Comparison of ENCODE assay signal across 9 cellular contexts in the genomic region with DNA sequence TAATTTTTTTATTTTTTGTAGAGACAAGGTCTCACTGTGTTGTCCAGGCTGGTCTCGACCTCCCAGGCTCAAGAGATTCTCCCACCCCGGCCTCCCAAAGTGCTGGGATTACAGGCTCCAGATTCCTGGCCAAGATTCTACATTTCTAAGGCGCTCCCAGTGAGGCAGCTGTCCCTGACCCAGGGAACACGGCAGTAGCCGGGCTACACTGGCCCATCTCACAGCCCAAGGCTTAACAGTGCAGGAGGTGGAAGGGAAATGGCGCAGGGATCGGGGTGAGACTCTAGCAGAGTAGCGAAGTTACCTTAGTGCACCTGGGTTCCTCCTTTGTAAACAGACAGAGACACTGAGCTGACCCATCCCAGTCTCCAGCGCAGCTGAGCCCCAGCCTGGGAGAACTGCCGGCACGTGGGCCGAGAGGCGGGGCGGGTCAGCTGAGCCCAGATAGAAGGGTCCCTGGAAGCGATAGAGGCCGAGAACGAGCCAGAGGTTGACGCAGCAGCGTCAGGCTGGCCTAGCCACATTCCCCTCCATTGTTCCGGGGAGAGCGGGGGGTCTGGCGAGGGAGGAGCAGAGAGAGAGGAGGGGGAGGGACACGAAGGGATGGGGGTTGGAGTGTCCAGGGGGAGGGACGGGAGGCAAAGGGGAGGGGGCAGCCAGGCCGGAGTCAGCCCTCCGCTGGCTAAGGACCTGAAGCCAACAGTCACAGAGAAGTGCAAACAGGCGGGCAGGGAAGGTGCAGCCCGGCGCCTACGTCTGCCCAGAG. TPM values are rescaled to one million over a fixed set of nuclear protein-coding genes. Genes with fewer than 3 reads are reported as not detected.
DNase-seq lines count a peak whose midpoint lies in the region; ATAC-seq and TF ChIP-seq lines count a peak whose summit lies in the region.
"Had no signal": no experiment of that assay in that cellular context is flagged by ENCODE, and none has a peak within 500 bp of the region (broad histone marks: within the 10 kb centered on the region; RNA-seq: fewer than 3 reads in every experiment).

No MANE protein-coding gene starts in this region.

- H3K18ac ChIP-seq in trophoblast cell (ENCODE audit: low read length), result peak overlapping the region; percentile 5

- WGBS in trophoblast cell (ENCODE audit: extremely low coverage, insufficient coverage, insufficient read length), result no CpG with 5 or more reads among the region's 30 CpGs

- peaks cover 33% of the 10 kb centered on the region for H3K4me1 ChIP-seq in ES-I3 (ENCODE audit: insufficient read depth, low read length)
- H3K4me1 ChIP-seq in trophoblast cell (ENCODE audit: control insufficient read depth in 1 of 2, insufficient read depth in 2 of 2, low read length in 2 of 2), result peaks cover 38 to 46% of the 10 kb centered on the region in 2 experiments

- peak overlapping the region; percentile 6 for H4K12ac ChIP-seq in trophoblast cell (ENCODE audit: low read depth, low read length)

- ATAC-seq in Right ventricle myocardium superior (ENCODE audit: poor library complexity), result peak; percentile 9
- ATAC-seq in HG02678 (IDR thresholded peaks at IDR 0.05; ENCODE audit: unreplicated experiment), result no peak
- no peak for ATAC-seq in HG02981 (IDR thresholded peaks at IDR 0.05; ENCODE audit: unreplicated experiment)
- ATAC-seq in HG03025 (IDR thresholded peaks at IDR 0.05; ENCODE audit: low FRiP score, unreplicated experiment), result no peak

- DNase-seq in Right ventricle myocardium superior (peak; percentile 76), trophoblast cell (no peak), DMS114 treated with DMSO at 0.1 percent for 48 hours (lab: John Stamatoyannopoulos, UW; ENCODE audit: unreplicated experiment) (no peak)

- no peak overlapping the region for H2AK5ac ChIP-seq in trophoblast cell (ENCODE audit: low read length)

- no peak for TF ChIP-seq CTCF in WI38 (IDR thresholded peaks at IDR 0.05; ENCODE audit: low read depth, low read length)

- H3K9me3 ChIP-seq in ES-I3 (ENCODE audit: control insufficient read depth, insufficient read depth, low read length) (no peaks in the 10 kb centered on the region), trophoblast cell (ENCODE audit: insufficient read depth, low read depth, low read length) (no peaks in the 10 kb centered on the region)

- H2BK5ac ChIP-seq in trophoblast cell (ENCODE audit: low read depth, low read length, poor library complexity), result peak overlapping the region; percentile 77

- no peak overlapping the region for H4K8ac ChIP-seq in trophoblast cell (ENCODE audit: low read depth, low read length)

- peaks cover 49% of the 10 kb centered on the region for H3K79me2 ChIP-seq in trophoblast cell (ENCODE audit: control insufficient read depth, insufficient read depth, low read length, poor library complexity)

- H3K4ac ChIP-seq in trophoblast cell (ENCODE audit: low read depth, low read length), result peak overlapping the region; percentile 93

- no peak overlapping the region for H4K91ac ChIP-seq in trophoblast cell (ENCODE audit: low read depth, low read length)

- no peak overlapping the region for H3K23ac ChIP-seq in trophoblast cell (ENCODE audit: low read length)

- peak overlapping the region; percentile 86 for H3K4me3 ChIP-seq in WI38 (ENCODE audit: low read depth, low read length)
- peak overlapping the region; percentile 85 for H3K4me3 ChIP-seq in trophoblast cell (ENCODE audit: low read depth, low read length)

- no peak overlapping the region for H2BK12ac ChIP-seq in trophoblast cell (ENCODE audit: low read length)

- H3K27ac ChIP-seq in trophoblast cell (ENCODE audit: low read depth, low read length), result peak overlapping the region; percentile 88

- peak overlapping the region; percentile 87 for H2BK120ac ChIP-seq in trophoblast cell (ENCODE audit: insufficient read depth, low read length, poor library complexity)

- H3K14ac ChIP-seq in trophoblast cell (ENCODE audit: low read length), result peak overlapping the region; percentile 90

- peak overlapping the region; percentile 96 for H3K4me2 ChIP-seq in trophoblast cell (ENCODE audit: low read length)

- H3K79me1 ChIP-seq in trophoblast cell (ENCODE audit: low read length), result peaks cover 30% of the 10 kb centered on the region

- peak overlapping the region; percentile 95 for H3K9ac ChIP-seq in ES-I3 (ENCODE audit: low read depth, low read length)
- peak overlapping the region; percentile 95 for H3K9ac ChIP-seq in trophoblast cell (ENCODE audit: low read length)

- peak overlapping the region; percentile 26 for H2AFZ ChIP-seq in trophoblast cell (ENCODE audit: insufficient read depth, low read length, poor library complexity)

- intact Hi-C loops in Right ventricle myocardium superior (cut with DNase I), result no loop called here

- H3K36me3 ChIP-seq in ES-I3 (ENCODE audit: insufficient read depth, low read length), result no peaks in the 10 kb centered on the region
- peaks cover 11 to 14% of the 10 kb centered on the region in 2 experiments for H3K36me3 ChIP-seq in trophoblast cell (ENCODE audit: control insufficient read depth in 1 of 2, insufficient read depth in 2 of 2, low read length in 2 of 2)

- H3K27me3 ChIP-seq in trophoblast cell (ENCODE audit: insufficient read depth, low read length), result no peaks in the 10 kb centered on the region

RNA-seq across cellular contexts. Expression of a gene that starts 2.5 kb away (rescaled TPM):
- 26.0 TPM for total RNA-seq in Right ventricle myocardium superior
- polyA plus RNA-seq in trophoblast cell (2013), result 111 TPM in 2 replicates

RNA-seq across cellular contexts. Expression of a gene that starts 15.8 kb away (rescaled TPM):
- not detected for total RNA-seq in Right ventricle myocardium superior
- not detected in 2 replicates for polyA plus RNA-seq in trophoblast cell (2013)
- total RNA-seq: LHCN-M2 had no signal
